6 cellular contexts compared by ENCODE assay signal in genomic region chr6:157641837-157642236, GRCh38.
"Had no signal": no experiment of that assay in that cellular context is flagged by ENCODE, and none has a peak within 500 bp of the region (broad histone marks: within the 10 kb centered on the region; RNA-seq: fewer than 3 reads in every experiment).

No MANE protein-coding gene starts in this region.

- H3K27ac ChIP-seq: HL-60, KMS-11 had no signal

- ATAC-seq: HepG2 had no signal

- DNase-seq: KBM-7, KG1 had no signal

- H3K9ac ChIP-seq: KMS-11 had no signal

- H3K4me2 ChIP-seq: KMS-11 had no signal

- FAIRE-seq: HepG2, HTR-8/SVneo had no signal
